ENCODE assay signal across 8 cellular contexts in genomic region chr19:2273356-2274184, GRCh38. TPM values are rescaled to one million over a fixed set of nuclear protein-coding genes. Genes with fewer than 3 reads are reported as not detected.
A peak's percentile ranks its signal among the peaks of the same experiment; 100 is the strongest.
DNase-seq lines count a peak whose midpoint lies in the region; ATAC-seq and TF ChIP-seq lines count a peak whose summit lies in the region.

No MANE protein-coding gene starts in this region.

- H3K4me3 Mint-ChIP-seq in nephron progenitor cell: peak overlapping the region; percentile 77

- no peak for TF ChIP-seq POLR2A in Peyer's patch (IDR thresholded peaks at IDR 0.05)

- H3K9me3 ChIP-seq in Peyer's patch: no peaks in the 10 kb centered on the region

- no peaks in the 10 kb centered on the region for H3K27me3 ChIP-seq in Peyer's patch

- peak overlapping the region; percentile 95 for H3K27ac Mint-ChIP-seq in nephron progenitor cell

- H3K4me1 Mint-ChIP-seq in nephron progenitor cell: peaks cover 38% of the 10 kb centered on the region

- peak; percentile 98 for TF ChIP-seq CTCF in GM10266 (IDR thresholded peaks at IDR 0.05; ENCODE audit: control insufficient read depth, insufficient read depth, low read depth, missing control alignments)
- TF ChIP-seq CTCF in Peyer's patch (IDR thresholded peaks at IDR 0.05): peak; percentile 95 to 100 (median 98)
- TF ChIP-seq CTCF in fibroblast of pulmonary artery (IDR thresholded peaks at IDR 0.05; ENCODE audit: low read length, missing control alignments): peak; percentile 57
- peak; percentile 96 for TF ChIP-seq CTCF in nephron progenitor cell (IDR thresholded peaks at IDR 0.05)

- no peak for ATAC-seq in GM21526 (IDR thresholded peaks at IDR 0.05; ENCODE audit: low FRiP score, unreplicated experiment)

- H3K27ac ChIP-seq in Peyer's patch (peak overlapping the region; percentile 98 to 99 (median 98)), temporal lobe (ENCODE audit: low read depth, low read length) (peak overlapping the region; percentile 44)

- peaks cover 7 to 57% (median 27%) of the 10 kb centered on the region in 4 donors for H3K4me1 ChIP-seq in Peyer's patch

- H3K4me3 ChIP-seq in Peyer's patch (peak overlapping the region in 3 of 4 donors; percentile 26 to 98 (median 93)), fibroblast of pulmonary artery (replicated peaks; ENCODE audit: low read depth, low read length) (peak overlapping the region; percentile 33)

- peak; percentile 96 for DNase-seq in GM10266 (ENCODE audit: extremely low spot score)
- peak; percentile 70 for DNase-seq in HT1080 (ENCODE audit: low read depth)
- peak; percentile 87 to 92 (median 89) for DNase-seq in Peyer's patch
- DNase-seq in activated T-helper 1 cell treated with anti-CD3 and anti-CD28 coated beads, Interleukin-2, amount 50 U/mL, for 16 hours (ENCODE audit: low read depth in 1 of 2, low spot score in 1 of 2): peak; percentile 52 to 71
- peak; percentile 65 for DNase-seq in fibroblast of pulmonary artery (ENCODE audit: low read depth)
- peak; percentile 93 for DNase-seq in nephron progenitor cell

- H3K9me3 Mint-ChIP-seq in nephron progenitor cell: no peaks in the 10 kb centered on the region

- H3K36me3 ChIP-seq in Peyer's patch: peaks cover 0 to 19% (median 0%) of the 10 kb centered on the region in 3 donors

- peaks cover 27% of the 10 kb centered on the region for H3K36me3 Mint-ChIP-seq in nephron progenitor cell (ENCODE audit: low read depth)

- H3K27me3 Mint-ChIP-seq in nephron progenitor cell (ENCODE audit: low read depth, poor library complexity): peaks cover 9% of the 10 kb centered on the region

RNA-seq across cellular contexts. Expression of gene PEAK3, which starts 8.4 kb away (rescaled TPM):
- total RNA-seq in HT1080 (2014; rRNA removed; shearing (Covaris generic)): 0.03 and 0.35 TPM in 2 replicates
- polyA plus RNA-seq in HT1080 (2015; cell fraction: cytosol; rRNA removed): 0.03 and 0.06 TPM in 2 replicates
- polyA plus RNA-seq in HT1080 (2015; cell fraction: nucleus; rRNA removed): not detected in 2 replicates
- total RNA-seq in Peyer's patch (1 to 10 TPM; 1.2 to 5.8 (median 2.6) TPM), temporal lobe (under 0.01 TPM)

RNA-seq across cellular contexts. Expression of gene JSRP1, which starts 17.4 kb away (rescaled TPM):
- total RNA-seq in HT1080 (2014; rRNA removed; shearing (Covaris generic)): not detected in 2 replicates
- not detected in 2 replicates for polyA plus RNA-seq in HT1080 (2015; cell fraction: cytosol; rRNA removed)
- not detected in 2 replicates for polyA plus RNA-seq in HT1080 (2015; cell fraction: nucleus; rRNA removed)
- total RNA-seq in Peyer's patch (not detected), temporal lobe (not detected)

RNA-seq across cellular contexts. Expression of gene AMH, which starts 24.4 kb away (rescaled TPM):
- total RNA-seq in HT1080 (2014; rRNA removed; shearing (Covaris generic)): 7.2 and 10.6 TPM in 2 replicates
- polyA plus RNA-seq in HT1080 (2015; cell fraction: cytosol; rRNA removed): 2.8 and 3.4 TPM in 2 replicates
- polyA plus RNA-seq in HT1080 (2015; cell fraction: nucleus; rRNA removed): 40.8 and 41.9 TPM in 2 replicates
- total RNA-seq in Peyer's patch: 1 to 10 TPM in 2 of 4 donors, under 1 TPM in 1, not detected in 1; 0.95 to 4.7 (median 1.6) TPM
- 0.74 TPM for total RNA-seq in temporal lobe

RNA-seq across cellular contexts. Expression of gene LINGO3, which starts 34.4 kb away (rescaled TPM):
- not detected in 2 replicates for total RNA-seq in HT1080 (2014; rRNA removed; shearing (Covaris generic))
- not detected in 2 replicates for polyA plus RNA-seq in HT1080 (2015; cell fraction: cytosol; rRNA removed)
- polyA plus RNA-seq in HT1080 (2015; cell fraction: nucleus; rRNA removed): not detected in 2 replicates
- total RNA-seq in Peyer's patch (1 to 10 TPM in 1 of 4 donors, under 1 TPM in 1, not detected in 2; 0.54 to 5.0 TPM), temporal lobe (0.74 TPM)

RNA-seq across cellular contexts. Expression of gene SF3A2, which starts 36.9 kb away (rescaled TPM):
- 71.2 and 91.0 TPM in 2 replicates for total RNA-seq in HT1080 (2014; rRNA removed; shearing (Covaris generic))
- 63.4 and 73.2 TPM in 2 replicates for polyA plus RNA-seq in HT1080 (2015; cell fraction: cytosol; rRNA removed)
- polyA plus RNA-seq in HT1080 (2015; cell fraction: nucleus; rRNA removed): 124 and 132 TPM in 2 replicates
- total RNA-seq in Peyer's patch: 100 to 1,000 TPM in 1 of 4 donors, 10 to 100 TPM in 3; 38.7 to 133 (median 72.3) TPM
- 36.6 TPM for total RNA-seq in temporal lobe
